8 cellular contexts compared by ENCODE assay signal in genomic region chr12:49201595-49202295, GRCh38. TPM values are rescaled to one million over a fixed set of nuclear protein-coding genes. Genes with fewer than 3 reads are reported as not detected.
DNase-seq lines count a peak whose midpoint lies in the region; ATAC-seq and TF ChIP-seq lines count a peak whose summit lies in the region.

No MANE protein-coding gene starts in this region.

- no peak for TF ChIP-seq CTCF in HL-60 (IDR thresholded peaks at IDR 0.05; ENCODE audit: insufficient read depth, low read length)
- no peak for TF ChIP-seq CTCF in neural progenitor cell (IDR thresholded peaks at IDR 0.05)

- peak overlapping the region; percentile 54 for H2AFZ ChIP-seq in neural progenitor cell (replicated peaks)

- no peaks in the 10 kb centered on the region for H3K36me3 Mint-ChIP-seq in neural progenitor cell
- no peaks in the 10 kb centered on the region for H3K36me3 Mint-ChIP-seq in activated CD8-positive, alpha-beta memory T cell treated with anti-CD3 and anti-CD28 coated beads, Interleukin-2, amount 10 ng/mL, durations not matched to agents 7 days and 5 days

- no peaks in the 10 kb centered on the region for H3K27me3 Mint-ChIP-seq in neural progenitor cell (ENCODE audit: insufficient read depth, low read depth)
- H3K27me3 Mint-ChIP-seq in activated CD8-positive, alpha-beta memory T cell treated with anti-CD3 and anti-CD28 coated beads, Interleukin-2, amount 10 ng/mL, durations not matched to agents 7 days and 5 days = peaks cover 22% of the 10 kb centered on the region

- H4K20me1 ChIP-seq in neural progenitor cell (ENCODE audit: low read depth) = no peaks in the 10 kb centered on the region

- peak overlapping the region; percentile 98 for H3K27ac Mint-ChIP-seq in neural progenitor cell
- H3K27ac Mint-ChIP-seq in activated CD8-positive, alpha-beta memory T cell treated with anti-CD3 and anti-CD28 coated beads, Interleukin-2, amount 10 ng/mL, durations not matched to agents 7 days and 5 days = no peak overlapping the region

- CTCF ChIA-PET in activated CD8-positive, alpha-beta memory T cell treated with anti-CD3 and anti-CD28 coated beads, Interleukin-2, amount 10 ng/mL, durations not matched to agents 7 days and 5 days (lab: Charles Lee) = interaction anchor here (0.7 to 1.6 kb wide), 5 partner anchors 10 to 23 kb away, joined by 3 to 5 read pairs (median 3); no protein-coding TSS in a partner anchor

- no peak overlapping the region for H3K9ac ChIP-seq in neural progenitor cell

- H3F3A ChIP-seq in neural progenitor cell (ENCODE audit: low read depth) = peaks cover 16% of the 10 kb centered on the region

- in situ Hi-C loops in ACHN (cut with HindIII; ENCODE audit: low pct_ligation_motif_present, low pct_unique_long_range_greater_than_20kb, low sequenced_read_pairs) = no loop called here

- H3K36me3 ChIP-seq in neural progenitor cell = no peaks in the 10 kb centered on the region

- H3K4me3 Mint-ChIP-seq in neural progenitor cell = peak overlapping the region; percentile 72
- no peak overlapping the region for H3K4me3 Mint-ChIP-seq in activated CD8-positive, alpha-beta memory T cell treated with anti-CD3 and anti-CD28 coated beads, Interleukin-2, amount 10 ng/mL, durations not matched to agents 7 days and 5 days

- no peaks in the 10 kb centered on the region for H3K9me3 ChIP-seq in neural progenitor cell (ENCODE audit: low read depth)

- DNase-seq in ACHN = peak; percentile 58
- peak in 1 of 2 experiments; percentile 14 for DNase-seq in HL-60 (ENCODE audit: low read depth in 1 of 2, low spot score in 1 of 2)
- DNase-seq in RPMI7951 (ENCODE audit: low read depth) = peak; percentile 75
- no peak for DNase-seq in epithelial cell of prostate (ENCODE audit: low read depth, low spot score)
- DNase-seq in neural progenitor cell (ENCODE audit: low spot score) = peak; percentile 54
- DNase-seq in activated CD8-positive, alpha-beta memory T cell treated with anti-CD3 and anti-CD28 coated beads, Interleukin-2, amount 10 ng/mL, durations not matched to agents 7 days and 5 days = no peak
- DNase-seq in DMS114 treated with DMSO at 0.1 percent for 48 hours (lab: John Stamatoyannopoulos, UW; ENCODE audit: unreplicated experiment) = no peak
- DNase-seq in OCI-M2 (lab: John Stamatoyannopoulos, UW; ENCODE audit: unreplicated experiment) = no peak

- H3K4me2 ChIP-seq in neural progenitor cell = peak overlapping the region; percentile 52

- H3K27me3 ChIP-seq in HL-60 (ENCODE audit: insufficient read depth, poor library complexity, severe bottlenecking) (no peaks in the 10 kb centered on the region), neural progenitor cell (no peaks in the 10 kb centered on the region)

- no peaks in the 10 kb centered on the region for H3K79me2 ChIP-seq in neural progenitor cell (ENCODE audit: low read depth)

- peaks cover 55% of the 10 kb centered on the region for H3K4me1 ChIP-seq in neural progenitor cell

- H3K27ac ChIP-seq in HL-60 (replicated peaks) (peak overlapping the region; percentile 76), epithelial cell of prostate (peak overlapping the region; percentile 36), neural progenitor cell (peak overlapping the region; percentile 14)

- ATAC-seq in activated CD8-positive, alpha-beta memory T cell treated with anti-CD3 and anti-CD28 coated beads, Interleukin-2, amount 10 ng/mL, durations not matched to agents 7 days and 5 days = no peak

- no peak overlapping the region for H3K4me3 ChIP-seq in HL-60 (replicated peaks; ENCODE audit: insufficient read depth, low read length)
- H3K4me3 ChIP-seq in neural progenitor cell = no peak overlapping the region

- H3K4me1 Mint-ChIP-seq in neural progenitor cell = peaks cover 59% of the 10 kb centered on the region
- peaks cover 12% of the 10 kb centered on the region for H3K4me1 Mint-ChIP-seq in activated CD8-positive, alpha-beta memory T cell treated with anti-CD3 and anti-CD28 coated beads, Interleukin-2, amount 10 ng/mL, durations not matched to agents 7 days and 5 days

- no peaks in the 10 kb centered on the region for H3K9me3 Mint-ChIP-seq in neural progenitor cell
- no peaks in the 10 kb centered on the region for H3K9me3 Mint-ChIP-seq in activated CD8-positive, alpha-beta memory T cell treated with anti-CD3 and anti-CD28 coated beads, Interleukin-2, amount 10 ng/mL, durations not matched to agents 7 days and 5 days (ENCODE audit: low read depth)

RNA-seq across cellular contexts. Expression of gene TUBA1A, which starts 12.9 kb away (rescaled TPM):
- 649 and 744 TPM in 2 replicates for total RNA-seq in RPMI7951 (2014; rRNA removed; shearing (Covaris generic))
- total RNA-seq in neural progenitor cell (ENCODE audit: low replicate concordance) = 1,211 and 1,863 TPM in 2 replicates
- total RNA-seq in activated CD8-positive, alpha-beta memory T cell treated with anti-CD3 and anti-CD28 coated beads, Interleukin-2, amount 10 ng/mL, durations not matched to agents 7 days and 5 days = 10 to 100 TPM; 91.0 to 96.5 TPM

Comparison
In these comparisons a context has a peak if more than half of its experiments do, and no peak if none do; other contexts are left out.
1. DNase-seq: peak in ACHN (single experiment), RPMI7951 (single experiment) and neural progenitor cell (single experiment); none in epithelial cell of prostate (single experiment), activated CD8-positive, alpha-beta memory T cell treated with anti-CD3 and anti-CD28 coated beads, Interleukin-2, amount 10 ng/mL, durations not matched to agents 7 days and 5 days (single experiment), DMS114 treated with DMSO at 0.1 percent for 48 hours (single experiment) and OCI-M2 (single experiment).
2. H3K27ac ChIP-seq: peak in every context shown above with its lines; median percentile 76 in HL-60; 36 in epithelial cell of prostate; 14 in neural progenitor cell.